8 cellular contexts compared by ENCODE assay signal in the genomic region with DNA sequence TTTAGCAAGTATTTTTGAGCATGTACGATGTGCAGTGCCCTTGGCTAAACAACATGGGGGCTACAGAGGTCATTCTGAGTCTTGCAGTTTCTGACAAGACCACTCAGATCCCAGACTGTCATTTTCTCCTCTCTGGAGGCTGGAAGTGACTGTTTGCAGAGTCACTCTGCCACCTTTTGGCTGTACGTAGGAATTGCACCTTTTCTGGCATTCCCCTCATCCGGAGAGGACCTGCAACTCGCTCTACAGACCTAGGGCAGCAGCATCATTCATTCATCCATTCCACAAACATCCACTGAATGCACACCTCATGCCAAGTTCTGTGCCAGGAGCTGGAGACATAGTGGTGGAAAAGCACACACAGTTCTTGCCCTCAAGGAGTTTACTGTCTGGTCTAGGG.
DNase-seq lines count a peak whose midpoint lies in the region; ATAC-seq and TF ChIP-seq lines count a peak whose summit lies in the region.

No MANE protein-coding gene starts in this region.

- DNase-seq in activated CD4-positive, alpha-beta T cell treated with anti-CD3 and anti-CD28 coated beads for 48 hours = peak; percentile 36
- DNase-seq in activated CD4-positive, alpha-beta T cell treated with anti-CD3 and anti-CD28 coated beads, Interleukin-2, amount 50 U/mL, for 4 hours = no peak
- DNase-seq in colonic mucosa (peak; percentile 17), psoas muscle (no peak), uterus (no peak)

- H3K27ac ChIP-seq in OCI-LY1 (ENCODE audit: low read depth, low read length, poor library complexity, severe bottlenecking) (no peak overlapping the region), colonic mucosa (no peak overlapping the region), psoas muscle (no peak overlapping the region), uterus (no peak overlapping the region)

- H3K4me2 ChIP-seq in OCI-LY1 (ENCODE audit: low read length) = no peak overlapping the region

- no peak for TF ChIP-seq POLR2A in uterus (IDR thresholded peaks at IDR 0.05)

- H3F3A ChIP-seq in OCI-LY1 (ENCODE audit: insufficient read depth, low read length) = no peaks in the 10 kb centered on the region

- no peaks in the 10 kb centered on the region for H3K9me3 ChIP-seq in OCI-LY1 (ENCODE audit: low read length)
- no peaks in the 10 kb centered on the region for H3K9me3 ChIP-seq in colonic mucosa
- H3K9me3 ChIP-seq in psoas muscle = no peaks in the 10 kb centered on the region
- H3K9me3 ChIP-seq in uterus = no peaks in the 10 kb centered on the region

- peak; percentile 71 for ATAC-seq in HG02798 (IDR thresholded peaks at IDR 0.05; ENCODE audit: poor library complexity, unreplicated experiment)
- ATAC-seq in psoas muscle = no peak
- no peak for ATAC-seq in HG03571 (IDR thresholded peaks at IDR 0.05; ENCODE audit: unreplicated experiment)

- intact Hi-C loops in colonic mucosa (cut with DNase I) = loop anchor here (10.0 kb wide), 1 partner anchor 239 kb away; no protein-coding TSS in a partner anchor
- intact Hi-C loops in psoas muscle (cut with DNase I) = loop anchor here in 1 of 2 donors (5.0 kb wide), 1 partner anchor 237 kb away; no protein-coding TSS in a partner anchor
- intact Hi-C loops in uterus (cut with DNase I; ENCODE audit: low total_unique reads) = no loop called here

- 4 to 15% (median 5%) methylated on average over 3 to 4 of the region's 4 CpGs for WGBS in psoas muscle, 3 donors

- H3K4me3 ChIP-seq in OCI-LY1 (ENCODE audit: low read depth, low read length, poor library complexity, severe bottlenecking) (no peak overlapping the region), colonic mucosa (no peak overlapping the region), psoas muscle (no peak overlapping the region), uterus (no peak overlapping the region)

- H3K36me3 ChIP-seq in OCI-LY1 (ENCODE audit: insufficient read depth, low read length) (no peaks in the 10 kb centered on the region), colonic mucosa (no peaks in the 10 kb centered on the region), psoas muscle (ENCODE audit: insufficient read depth in 1 of 2, low read depth in 1 of 2) (no peaks in the 10 kb centered on the region), uterus (no peaks in the 10 kb centered on the region)

- no peak overlapping the region for H2AFZ ChIP-seq in OCI-LY1 (ENCODE audit: low read length)

- no peak overlapping the region for H3K9ac ChIP-seq in OCI-LY1 (ENCODE audit: low read length)
- no peak overlapping the region for H3K9ac ChIP-seq in colonic mucosa (ENCODE audit: low read depth in 2 of 2, low read length in 2 of 2)

- H3K27me3 ChIP-seq in OCI-LY1 (ENCODE audit: insufficient read depth, low read length) (no peaks in the 10 kb centered on the region), colonic mucosa (no peaks in the 10 kb centered on the region), psoas muscle (ENCODE audit: insufficient read depth in 3 of 3, low read length in 2 of 3) (no peaks in the 10 kb centered on the region), uterus (peaks cover 0 to 3% of the 10 kb centered on the region in 2 donors)

- H3K79me2 ChIP-seq in OCI-LY1 (ENCODE audit: insufficient read depth, low read length) = no peaks in the 10 kb centered on the region

- H4K20me1 ChIP-seq in OCI-LY1 (ENCODE audit: insufficient read depth, low read length) = no peaks in the 10 kb centered on the region

- H3K9me2 ChIP-seq in OCI-LY1 (ENCODE audit: low read depth, low read length) = no peaks in the 10 kb centered on the region

- H3K4me1 ChIP-seq in OCI-LY1 (ENCODE audit: insufficient read depth, low read length, severe bottlenecking) (no peaks in the 10 kb centered on the region), colonic mucosa (no peaks in the 10 kb centered on the region), psoas muscle (no peaks in the 10 kb centered on the region), uterus (no peaks in the 10 kb centered on the region)

- TF ChIP-seq CTCF in OCI-LY1 (IDR thresholded peaks at IDR 0.05; ENCODE audit: low read length) = peak; percentile 46; the same call in 1 of the 2 replicates
- TF ChIP-seq CTCF in colonic mucosa (IDR thresholded peaks at IDR 0.05) = peak; percentile 33
- peak; percentile 39 for TF ChIP-seq CTCF in psoas muscle (IDR thresholded peaks at IDR 0.05)
- TF ChIP-seq CTCF in uterus (IDR thresholded peaks at IDR 0.05) = no peak

Comparison
In these comparisons a context has a peak if more than half of its experiments do, and no peak if none do; other contexts are left out.
1. DNase-seq: peak in activated CD4-positive, alpha-beta T cell treated with anti-CD3 and anti-CD28 coated beads for 48 hours (single experiment) and colonic mucosa (single experiment); none in activated CD4-positive, alpha-beta T cell treated with anti-CD3 and anti-CD28 coated beads, Interleukin-2, amount 50 U/mL, for 4 hours (0 of 2), psoas muscle (0 of 2) and uterus (0 of 2).
2. CTCF ChIP-seq: peak in OCI-LY1 (single experiment), colonic mucosa (single experiment) and psoas muscle (single experiment); none in uterus (0 of 4).